11 cellular contexts compared by ENCODE assay signal in genomic region chr2:183995632-183996031, GRCh38.
A peak's percentile ranks its signal among the peaks of the same experiment; 100 is the strongest.
DNase-seq lines count a peak whose midpoint lies in the region; ATAC-seq and TF ChIP-seq lines count a peak whose summit lies in the region.
"Had no signal": no experiment of that assay in that cellular context is flagged by ENCODE, and none has a peak within 500 bp of the region (broad histone marks: within the 10 kb centered on the region; RNA-seq: fewer than 3 reads in every experiment).

No MANE protein-coding gene starts in this region.

- no peaks in the 10 kb centered on the region for H3K27me3 Mint-ChIP-seq in GM23338 (ENCODE audit: insufficient read depth, low read depth, poor library complexity)

- no peaks in the 10 kb centered on the region for H3K9me3 Mint-ChIP-seq in GM23338

- no peaks in the 10 kb centered on the region for H4K20me1 ChIP-seq in GM23338 (replicated peaks; ENCODE audit: insufficient read depth)

- H3K36me3 Mint-ChIP-seq in GM23338 (ENCODE audit: low read depth): no peaks in the 10 kb centered on the region

- H3K79me2 ChIP-seq in GM23338 (replicated peaks; ENCODE audit: insufficient read depth): no peaks in the 10 kb centered on the region

- no peaks in the 10 kb centered on the region for H3F3A ChIP-seq in GM23338 (replicated peaks; ENCODE audit: low read depth)

- H3K4me1 Mint-ChIP-seq in GM23338: peaks cover 32% of the 10 kb centered on the region

- no peak overlapping the region for H3K4me3 ChIP-seq in GM23338
- H3K4me3 ChIP-seq: HAP-1, K562, sigmoid colon had no signal

- H3K27ac ChIP-seq in GM23338 (ENCODE audit: low read depth): no peak overlapping the region
- H3K27ac ChIP-seq: sigmoid colon had no signal

- no peak overlapping the region for H3K27ac Mint-ChIP-seq in GM23338

- TF ChIP-seq CTCF in GM23338 (conservative IDR thresholded peaks at IDR 0.05; ENCODE audit: low read depth in 2 of 2): no peak

- 0 out of 2 replicates have a peak, but pooled peaks cover 4% of the 10 kb centered on the region for H3K9me2 ChIP-seq in GM23338 (ENCODE audit: insufficient read depth)

- H3K36me3 ChIP-seq in GM23338 (ENCODE audit: insufficient read depth): no peaks in the 10 kb centered on the region
- H3K36me3 ChIP-seq: HAP-1, sigmoid colon had no signal

- ATAC-seq in left cardiac atrium (no peak), GM23338 (no peak), GM21367 (IDR thresholded peaks at IDR 0.05; ENCODE audit: unreplicated experiment) (no peak)
- ATAC-seq: K562 had no signal

- H3K4me2 ChIP-seq in GM23338: no peak overlapping the region

- no peaks in the 10 kb centered on the region for H3K27me3 ChIP-seq in GM23338 (ENCODE audit: insufficient read depth)
- H3K27me3 ChIP-seq: sigmoid colon had no signal

- peaks cover 26% of the 10 kb centered on the region for H3K4me1 ChIP-seq in GM23338 (ENCODE audit: insufficient read depth)

- no peak overlapping the region for H3K4me3 Mint-ChIP-seq in GM23338

- H2AFZ ChIP-seq in GM23338: no peak overlapping the region

- intact Hi-C loops in left cardiac atrium (cut with DNase I): no loop called here
- intact Hi-C loops in posterior vena cava (cut with DNase I): no loop called here

- DNase-seq in NCI-H510A treated with DMSO at 0.1 percent for 48 hours (lab: John Stamatoyannopoulos, UW) (peak; percentile 32), NCI-H510A (lab: John Stamatoyannopoulos, UW) (no peak), NCI-H774 (lab: John Stamatoyannopoulos, UW) (peak; percentile 15), dedifferentiated amniotic fluid mesenchymal stem cell (ENCODE audit: extremely low spot score) (peak; percentile 22), left cardiac atrium (no peak), GM23338 (ENCODE audit: low spot score) (no peak), posterior vena cava (ENCODE audit: low spot score) (no peak)
- DNase-seq: sigmoid colon had no signal

TF ChIP-seq in GM23338, 12 proteins besides CTCF, POLR2A, EP300 and RAD21:
- TF ChIP-seq REST (IDR thresholded peaks at IDR 0.05; ENCODE audit: unreplicated experiment): no peak
- TF ChIP-seq STAT1 (IDR thresholded peaks at IDR 0.05; ENCODE audit: unreplicated experiment): no peak
- no peak for TF ChIP-seq POLR2AphosphoS5 (IDR thresholded peaks at IDR 0.05; ENCODE audit: low read depth)
- no peak for TF ChIP-seq ZNF331 (CRISPR knock-in tag; IDR thresholded peaks at IDR 0.05; ENCODE audit: low read depth)
- TF ChIP-seq CREB1 (CRISPR knock-in tag; IDR thresholded peaks at IDR 0.05; ENCODE audit: low read depth): no peak
- TF ChIP-seq ZNF114 (CRISPR knock-in tag; IDR thresholded peaks at IDR 0.05): no peak
- TF ChIP-seq JUNB (IDR thresholded peaks at IDR 0.05; ENCODE audit: unreplicated experiment): no peak
- no peak for TF ChIP-seq ZNF462 (CRISPR knock-in tag; IDR thresholded peaks at IDR 0.05)
- no peak for TF ChIP-seq EZH2 (IDR thresholded peaks at IDR 0.05; ENCODE audit: low read depth, unreplicated experiment)
- no peak for TF ChIP-seq EZH2phosphoT487 (IDR thresholded peaks at IDR 0.05; ENCODE audit: unreplicated experiment)
- no peak for TF ChIP-seq NANOG (IDR thresholded peaks at IDR 0.05; ENCODE audit: borderline replicate concordance)
- no peak for TF ChIP-seq ETS1 (IDR thresholded peaks at IDR 0.05)

Comparison
In these comparisons a context has a peak if more than half of its experiments do, and no peak if none do; other contexts are left out.
1. DNase-seq: peak in NCI-H510A treated with DMSO at 0.1 percent for 48 hours (single experiment), NCI-H774 (single experiment) and dedifferentiated amniotic fluid mesenchymal stem cell (single experiment); none in NCI-H510A (single experiment), left cardiac atrium (single experiment), GM23338 (single experiment) and posterior vena cava (single experiment).